8 cellular contexts compared by ENCODE assay signal in genomic region chr6:110039364-110039995, GRCh38.
DNase-seq lines count a peak whose midpoint lies in the region; ATAC-seq and TF ChIP-seq lines count a peak whose summit lies in the region.

No MANE protein-coding gene starts in this region.

- H3K79me2 ChIP-seq in hepatocyte = no peaks in the 10 kb centered on the region

- peak overlapping the region; percentile 76 for H2AFZ ChIP-seq in hepatocyte

- H4K20me1 ChIP-seq in hepatocyte (ENCODE audit: insufficient read depth, poor library complexity, severe bottlenecking) = no peaks in the 10 kb centered on the region

- no peaks in the 10 kb centered on the region for H3K9me2 ChIP-seq in hepatocyte (replicated peaks; ENCODE audit: insufficient read depth)

- no peaks in the 10 kb centered on the region for H3K27me3 ChIP-seq in hepatocyte

- peak; percentile 95 for TF ChIP-seq CTCF in hepatocyte (IDR thresholded peaks at IDR 0.05; ENCODE audit: poor library complexity)

- no peaks in the 10 kb centered on the region for H3K4me1 ChIP-seq in hepatocyte (ENCODE audit: insufficient read depth)

- H3K4me3 ChIP-seq in hepatocyte = peak overlapping the region; percentile 25

- H3K27ac ChIP-seq in hepatocyte = peak overlapping the region; percentile 62

- H3K4me2 ChIP-seq in hepatocyte = peak overlapping the region; percentile 78

- H3K9me3 ChIP-seq in hepatocyte (ENCODE audit: low read depth) = no peaks in the 10 kb centered on the region

- ATAC-seq in HG02973 (IDR thresholded peaks at IDR 0.05; ENCODE audit: unreplicated experiment) = peak; percentile 78

- H3K36me3 ChIP-seq in hepatocyte (replicated peaks; ENCODE audit: insufficient read depth, low read depth) = no peaks in the 10 kb centered on the region

- DNase-seq in activated gamma-delta T cell treated with Interleukin-2 at 50 U/mL for 16 hours = peak; percentile 81
- DNase-seq in activated gamma-delta T cell (lab: John Stamatoyannopoulos, UW) = no peak
- peak; percentile 53 for DNase-seq in NCI-H187 treated with DMSO at 0.1 percent for 48 hours (lab: John Stamatoyannopoulos, UW)
- peak; percentile 71 for DNase-seq in T-helper 9 cell
- peak; percentile 94 for DNase-seq in astrocyte of the hippocampus (ENCODE audit: low read depth, low spot score)
- peak; percentile 93 for DNase-seq in hepatocyte (ENCODE audit: low spot score)
- DNase-seq in retina = peak; percentile 87

- WGBS in hepatocyte (ENCODE audit: low lambda C conversion rate, missing lambda C conversion rate) = 17% methylated on average over 8 of the region's 8 CpGs
